Comparison of ENCODE assay signal across 17 cellular contexts in genomic region chrX:3526749-3527148, GRCh38.
"Had no signal": no experiment of that assay in that cellular context is flagged by ENCODE, and none has a peak within 500 bp of the region (broad histone marks: within the 10 kb centered on the region; RNA-seq: fewer than 3 reads in every experiment).

No MANE protein-coding gene starts in this region.

- H3K36me3 ChIP-seq: colonic mucosa, esophagus muscularis mucosa, lower lobe of right lung, pancreas, tibial artery, uterus had no signal

- H3K4me1 ChIP-seq: colonic mucosa, esophagus muscularis mucosa, lower lobe of right lung, pancreas, tibial artery, uterus had no signal

- ATAC-seq: activated CD4-positive, CD25-positive, alpha-beta regulatory T cell treated with anti-CD3 and anti-CD28 coated beads, Interleukin-2, amount 50 U/mL, for 24 hours; lower lobe of right lung; pancreas; sciatic nerve; stimulated activated memory B cell treated with anti-CD40 and anti-IgM and Interleukin-4, amounts not matched to agents 10 μg/mL and 1 μg/mL and 100 μg/mL, for 72 hours had no signal

- H3K27me3 ChIP-seq: colonic mucosa, esophagus muscularis mucosa, pancreas, tibial artery, uterus had no signal

- H3K9me3 ChIP-seq: colonic mucosa, esophagus muscularis mucosa, lower lobe of right lung, pancreas, tibial artery, uterus had no signal

- H3K27ac ChIP-seq: colonic mucosa, esophagus muscularis mucosa, lower lobe of right lung, pancreas, tibial artery, uterus had no signal

- H3K4me3 ChIP-seq: colonic mucosa, esophagus muscularis mucosa, lower lobe of right lung, pancreas, tibial artery, uterus had no signal

- DNase-seq: activated CD4-positive, alpha-beta T cell treated with anti-CD3 and anti-CD28 coated beads, Interleukin-2, amount 50 U/mL, for 1 hour; activated CD8-positive, alpha-beta memory T cell treated with anti-CD3 and anti-CD28 coated beads for 24 hours; activated naive CD4-positive, alpha-beta T cell; aorta; colonic mucosa; foreskin melanocyte; immature natural killer cell; lower lobe of right lung; midbrain; naive B cell; pancreas; tibial artery; uterus had no signal
